ENCODE assay signal across 21 cellular contexts in genomic region chr11:32341676-32342613, GRCh38.
DNase-seq lines count a peak whose midpoint lies in the region; ATAC-seq and TF ChIP-seq lines count a peak whose summit lies in the region.
"Had no signal": no experiment of that assay in that cellular context is flagged by ENCODE, and none has a peak within 500 bp of the region (broad histone marks: within the 10 kb centered on the region; RNA-seq: fewer than 3 reads in every experiment).

No MANE protein-coding gene starts in this region.

- 0 out of 22 replicates have a peak, but pooled peaks cover 0 to 5% (median 0%) of the 10 kb centered on the region in 11 experiments for H3K9me3 ChIP-seq in BLaER1 treated with 17β-estradiol and CSF1 and Interleukin-3, amounts not matched to agents 10 nM and 100 nM (replicated peaks in 1 of 11)
- no peaks in the 10 kb centered on the region for H3K9me3 ChIP-seq in right cardiac atrium (ENCODE audit: control insufficient read depth, low read length)
- H3K9me3 ChIP-seq: BLaER1, SJSA1 had no signal

- 45% methylated on average over 9 of the region's 9 CpGs for WGBS in right cardiac atrium

- peaks cover 6% of the 10 kb centered on the region for H3K9me3 Mint-ChIP-seq in nephron progenitor cell
- H3K9me3 Mint-ChIP-seq: CD4-positive, alpha-beta memory T cell had no signal

- H3K4me2 ChIP-seq in BLaER1 treated with 17β-estradiol and CSF1 and Interleukin-3, amounts not matched to agents 10 nM and 100 nM, result peak overlapping the region in 7 of 11 experiments; percentile 69 to 78 (median 74); a peak in 9 of 22 replicates

- H3K27ac ChIP-seq in BLaER1 treated with 17β-estradiol and CSF1 and Interleukin-3, amounts not matched to agents 10 nM and 100 nM, result no peak overlapping the region
- no peak overlapping the region for H3K27ac ChIP-seq in right cardiac atrium (ENCODE audit: low read length)
- H3K27ac ChIP-seq: BLaER1, GM23248, SJSA1 had no signal

- no peak overlapping the region for H3K4me3 Mint-ChIP-seq in nephron progenitor cell
- H3K4me3 Mint-ChIP-seq: CD4-positive, alpha-beta memory T cell had no signal

- ATAC-seq in right cardiac atrium, result peak; percentile 73 to 80
- ATAC-seq: PC-3 had no signal

- peaks cover 2% of the 10 kb centered on the region for H3K27me3 Mint-ChIP-seq in nephron progenitor cell (ENCODE audit: low read depth, poor library complexity)

- H3K4me1 Mint-ChIP-seq in nephron progenitor cell, result peaks cover 65% of the 10 kb centered on the region

- intact Hi-C loops in right cardiac atrium (cut with DNase I), result no loop called here

- peak; percentile 45 for DNase-seq in fibroblast of pulmonary artery (ENCODE audit: low read depth)
- DNase-seq in right cardiac atrium, result no peak
- no peak for DNase-seq in nephron progenitor cell
- no peak for DNase-seq in NCI-H1048 (lab: John Stamatoyannopoulos, UW)
- DNase-seq in stimulated activated CD4-positive, alpha-beta T cell treated with anti-CD3 and anti-CD28 coated beads, Interleukin-4, amount 100 ng/mL, for 24 hours, result no peak
- DNase-seq in NCI-H82 (lab: John Stamatoyannopoulos, UW), result no peak
- DNase-seq: CD4-positive, alpha-beta memory T cell; COR-L47; DMS53; GM23248; H7; NCI-H1105; NCI-H1436 treated with DMSO at 0.1 percent for 48 hours; NCI-H187 treated with DMSO at 0.1 percent for 48 hours; NCI-H524; NCI-H774; NK-92 treated with Interleukin-12 subunit alpha and Interleukin-12 subunit beta, amount 100 ng/mL, for 24 hours; PC-3 had no signal

- H3K9ac ChIP-seq in BLaER1 treated with 17β-estradiol and CSF1 and Interleukin-3, amounts not matched to agents 10 nM and 100 nM, result no peak overlapping the region
- H3K9ac ChIP-seq: BLaER1, GM23248 had no signal

- no peaks in the 10 kb centered on the region for H3K36me3 Mint-ChIP-seq in nephron progenitor cell (ENCODE audit: low read depth)
- H3K36me3 Mint-ChIP-seq: CD4-positive, alpha-beta memory T cell had no signal

- H3K27me3 ChIP-seq in BLaER1 treated with 17β-estradiol and CSF1 and Interleukin-3, amounts not matched to agents 10 nM and 100 nM, result no peaks in the 10 kb centered on the region
- H3K27me3 ChIP-seq in right cardiac atrium (ENCODE audit: control insufficient read depth, insufficient read depth), result no peaks in the 10 kb centered on the region
- H3K27me3 ChIP-seq: BLaER1, SJSA1 had no signal

- H3K4me1 ChIP-seq in BLaER1 treated with 17β-estradiol and CSF1 and Interleukin-3, amounts not matched to agents 10 nM and 100 nM, result peaks cover 9 to 33% (median 27%) of the 10 kb centered on the region in 10 experiments
- no peaks in the 10 kb centered on the region for H3K4me1 ChIP-seq in right cardiac atrium (ENCODE audit: control insufficient read depth, insufficient read depth, low read length)
- H3K4me1 ChIP-seq: SJSA1 had no signal

- no peaks in the 10 kb centered on the region for H4K20me1 ChIP-seq in BLaER1 treated with 17β-estradiol and CSF1 and Interleukin-3, amounts not matched to agents 10 nM and 100 nM
- H4K20me1 ChIP-seq: BLaER1 had no signal

- TF ChIP-seq CTCF in fibroblast of pulmonary artery (IDR thresholded peaks at IDR 0.05; ENCODE audit: low read length, missing control alignments), result no peak
- TF ChIP-seq CTCF in nephron progenitor cell (IDR thresholded peaks at IDR 0.05), result no peak

- H3K4me3 ChIP-seq in BLaER1 treated with 17β-estradiol and CSF1 and Interleukin-3, amounts not matched to agents 10 nM and 100 nM, result no peak overlapping the region
- no peak overlapping the region for H3K4me3 ChIP-seq in fibroblast of pulmonary artery (replicated peaks; ENCODE audit: low read depth, low read length)
- no peak overlapping the region for H3K4me3 ChIP-seq in right cardiac atrium (ENCODE audit: low read length)
- H3K4me3 ChIP-seq: BLaER1, GM23248, SJSA1 had no signal

- no peaks in the 10 kb centered on the region for H3K36me3 ChIP-seq in BLaER1 treated with 17β-estradiol and CSF1 and Interleukin-3, amounts not matched to agents 10 nM and 100 nM
- H3K36me3 ChIP-seq: BLaER1, SJSA1 had no signal

- peak overlapping the region; percentile 80 for H3K27ac Mint-ChIP-seq in nephron progenitor cell
- H3K27ac Mint-ChIP-seq: CD4-positive, alpha-beta memory T cell had no signal
